ENCODE assay signal across 1 cellular context in genomic region chr1:200250469-200250868, GRCh38.
TF ChIP-seq lines count a peak whose summit lies in the region.

No MANE protein-coding gene starts in this region.

TF ChIP-seq in GM23338, 12 proteins besides CTCF, POLR2A, EP300 and RAD21 (continued from another document):
- TF ChIP-seq REST (IDR thresholded peaks at IDR 0.05; ENCODE audit: unreplicated experiment) (no peak), NANOG (IDR thresholded peaks at IDR 0.05; ENCODE audit: borderline replicate concordance) (no peak)
TF ChIP-seq in GM23338: peak in this region for 0.
